ENCODE assay signal across 8 cellular contexts in the genomic region with DNA sequence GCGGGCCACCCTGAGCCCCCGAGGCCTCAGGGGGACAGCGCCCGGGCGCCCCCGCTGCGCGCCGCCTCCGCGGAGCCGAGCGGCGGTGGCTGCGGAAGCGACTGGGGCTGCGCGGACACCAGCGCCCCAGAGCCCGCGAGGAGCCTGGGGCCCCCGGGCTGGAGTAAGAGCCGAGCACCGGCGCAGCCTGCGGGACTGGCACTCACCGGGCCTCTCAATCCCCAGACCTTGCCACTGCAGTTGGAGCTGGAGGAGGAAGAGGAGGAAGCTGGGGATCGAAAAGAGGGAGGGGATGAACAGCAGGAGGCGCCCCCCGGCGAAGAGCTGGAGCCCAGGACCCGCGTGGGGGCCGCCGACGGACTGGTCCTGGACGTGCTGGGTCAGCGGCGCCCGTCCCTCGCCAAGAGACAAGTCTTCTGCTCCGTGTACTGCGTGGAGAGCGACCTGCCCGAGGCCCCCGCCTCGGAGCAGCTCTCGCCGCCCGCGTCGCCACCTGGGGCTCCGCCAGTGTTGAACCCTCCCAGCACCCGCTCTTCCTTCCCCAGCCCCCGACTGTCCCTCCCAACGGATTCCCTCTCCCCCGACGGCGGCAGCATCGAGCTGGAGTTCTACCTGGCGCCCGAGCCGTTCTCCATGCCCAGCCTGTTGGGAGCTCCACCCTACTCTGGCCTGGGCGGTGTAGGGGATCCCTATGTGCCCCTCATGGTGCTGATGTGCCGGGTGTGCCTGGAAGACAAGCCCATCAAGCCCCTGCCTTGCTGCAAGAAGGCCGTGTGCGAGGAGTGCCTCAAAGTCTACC. TPM values are rescaled to one million over a fixed set of nuclear protein-coding genes. Genes with fewer than 3 reads are reported as not detected.
A peak's percentile ranks its signal among the peaks of the same experiment; 100 is the strongest.
DNase-seq lines count a peak whose midpoint lies in the region; ATAC-seq and TF ChIP-seq lines count a peak whose summit lies in the region.

No MANE protein-coding gene starts in this region.

- H3K27me3 ChIP-seq in hepatocyte: no peaks in the 10 kb centered on the region

- TF ChIP-seq CTCF in astrocyte of the cerebellum (IDR thresholded peaks at IDR 0.05; ENCODE audit: low read depth, low read length, missing control alignments) (no peak), hepatocyte (IDR thresholded peaks at IDR 0.05; ENCODE audit: poor library complexity) (peak; percentile 22)

- H3K9me3 ChIP-seq in hepatocyte (ENCODE audit: low read depth): no peaks in the 10 kb centered on the region

- no peaks in the 10 kb centered on the region for H3K36me3 ChIP-seq in hepatocyte (replicated peaks; ENCODE audit: insufficient read depth, low read depth)

- peak overlapping the region; percentile 89 for H3K4me2 ChIP-seq in hepatocyte

- peak; percentile 12 for DNase-seq in activated CD4-positive, alpha-beta T cell treated with anti-CD3 and anti-CD28 coated beads for 48 hours
- DNase-seq in activated CD4-positive, alpha-beta T cell treated with anti-CD3 and anti-CD28 coated beads for 4 hours: no peak
- DNase-seq in LHCN-M2 (ENCODE audit: low read depth) (peak; percentile 42), astrocyte of the cerebellum (ENCODE audit: low read depth) (no peak), hepatocyte (ENCODE audit: low spot score) (peak; percentile 65), pons (ENCODE audit: low spot score) (peak; percentile 49), SIG-M5 (lab: John Stamatoyannopoulos, UW) (no peak)

- H2AFZ ChIP-seq in hepatocyte: peak overlapping the region; percentile 41

- H4K20me1 ChIP-seq in hepatocyte (ENCODE audit: insufficient read depth, poor library complexity, severe bottlenecking): peaks cover 4% of the 10 kb centered on the region

- peak overlapping the region; percentile 66 for H3K4me3 ChIP-seq in astrocyte of the cerebellum (ENCODE audit: low read depth, low read length)
- peak overlapping the region; percentile 27 for H3K4me3 ChIP-seq in hepatocyte

- whole genome bisulfite sequencing in hepatocyte (ENCODE audit: low lambda C conversion rate, missing lambda C conversion rate): under 1% methylated on average over 24 of the region's 67 CpGs

- peak overlapping the region; percentile 81 for H3K27ac ChIP-seq in hepatocyte

- in situ Hi-C loops in astrocyte of the cerebellum (cut with HindIII; ENCODE audit: low sequenced_read_pairs): no loop called here

- H3K79me2 ChIP-seq in hepatocyte: peaks cover 52% of the 10 kb centered on the region

- no peaks in the 10 kb centered on the region for H3K9me2 ChIP-seq in hepatocyte (replicated peaks; ENCODE audit: insufficient read depth)

- no peak for ATAC-seq in GM18870 (IDR thresholded peaks at IDR 0.05; ENCODE audit: unreplicated experiment)

- peaks cover 24% of the 10 kb centered on the region for H3K4me1 ChIP-seq in hepatocyte (ENCODE audit: insufficient read depth)

RNA-seq across cellular contexts. Expression of gene RNF217, which starts 0.6 kb away (rescaled TPM):
- total RNA-seq in LHCN-M2 (2014; rRNA removed): 10.5 and 11.3 TPM in 2 replicates
- polyA plus RNA-seq in LHCN-M2 (2012): 7.6 TPM
- total RNA-seq in hepatocyte: 18.4 and 167 TPM in 2 replicates
- polyA plus RNA-seq in hepatocyte: 7.9 and 8.8 TPM in 2 replicates

Comparison
In these comparisons a context has a peak if more than half of its experiments do, and no peak if none do; other contexts are left out.
1. DNase-seq: peak in activated CD4-positive, alpha-beta T cell treated with anti-CD3 and anti-CD28 coated beads for 48 hours (single experiment), LHCN-M2 (single experiment), hepatocyte (single experiment) and pons (single experiment); none in activated CD4-positive, alpha-beta T cell treated with anti-CD3 and anti-CD28 coated beads for 4 hours (0 of 2), astrocyte of the cerebellum (single experiment) and SIG-M5 (single experiment).